Comparison of ENCODE assay signal across 9 cellular contexts in genomic region chr21:44377201-44377921, GRCh38. TPM values are rescaled to one million over a fixed set of nuclear protein-coding genes. Genes with fewer than 3 reads are reported as not detected.
A peak's percentile ranks its signal among the peaks of the same experiment; 100 is the strongest.
DNase-seq lines count a peak whose midpoint lies in the region; FAIRE-seq and TF ChIP-seq lines count a peak whose summit lies in the region.
"Had no signal": no experiment of that assay in that cellular context is flagged by ENCODE, and none has a peak within 500 bp of the region (broad histone marks: within the 10 kb centered on the region; RNA-seq: fewer than 3 reads in every experiment).

No MANE protein-coding gene starts in this region.

- intact Hi-C loops in A673 (cut with micrococcal nuclease; ENCODE audit: unreplicated experiment): no loop called here
- intact Hi-C loops in spleen (cut with DNase I; ENCODE audit: low total_unique reads): no loop called here

- no peak overlapping the region for H3K4me3 ChIP-seq in A673 (ENCODE audit: low read depth, low read length, poor library complexity, severe bottlenecking)
- H3K4me3 ChIP-seq in GM12865 (ENCODE audit: low read depth, low read length): no peak overlapping the region
- no peak overlapping the region for H3K4me3 ChIP-seq in keratinocyte (ENCODE audit: control insufficient read depth in 2 of 3, extremely low read depth in 1 of 3, insufficient read depth in 2 of 3, low read depth in 1 of 3, low read length in 3 of 3)
- H3K4me3 ChIP-seq in spleen: no peak overlapping the region

- peak overlapping the region; percentile 27 for H3K4me2 ChIP-seq in keratinocyte (ENCODE audit: control insufficient read depth, extremely low read depth, insufficient read depth, low read depth, low read length)

- BruUV-seq in A673 (replicated peaks; lab: Mats Ljungman, UMichigan): no TSS peak

- H3K27ac ChIP-seq in A673 (ENCODE audit: low read depth, low read length, poor library complexity, severe bottlenecking): no peak overlapping the region
- no peak overlapping the region for H3K27ac ChIP-seq in keratinocyte (ENCODE audit: control insufficient read depth, insufficient read depth, low read length)
- H3K27ac ChIP-seq in spleen: no peak overlapping the region

- CTCF ChIA-PET in A673 (lab: Charles Lee): no interaction called here

- H3K4me1 ChIP-seq in A673 (ENCODE audit: insufficient read depth, low read length, poor library complexity, severe bottlenecking) (no peaks in the 10 kb centered on the region), keratinocyte (ENCODE audit: control insufficient read depth, extremely low read depth, insufficient read depth, low read length) (no peaks in the 10 kb centered on the region), spleen (peaks cover 4 to 69% (median 35%) of the 10 kb centered on the region in 6 donors)

- dilution Hi-C loops in keratinocyte (cut with MboI; ENCODE audit: extremely low pct_ligation_motif_present, low sequenced_read_pairs): no loop called here

- H3K36me3 ChIP-seq in A673 (ENCODE audit: insufficient read depth, low read length, poor library complexity, severe bottlenecking) (no peaks in the 10 kb centered on the region), keratinocyte (ENCODE audit: control insufficient read depth in 2 of 2, extremely low read depth in 1 of 2, insufficient read depth in 2 of 2, low read length in 2 of 2) (no peaks in the 10 kb centered on the region), spleen (peaks cover 0 to 67% (median 19%) of the 10 kb centered on the region in 6 donors)

- H3K9me1 ChIP-seq in keratinocyte (ENCODE audit: control insufficient read depth, extremely low read depth, insufficient read depth, low read length): no peaks in the 10 kb centered on the region

- H3K9me3 ChIP-seq in A673 (ENCODE audit: low read depth, low read length, poor library complexity, severe bottlenecking): no peaks in the 10 kb centered on the region
- H3K9me3 ChIP-seq in keratinocyte (ENCODE audit: control insufficient read depth, low read depth, low read length): no peaks in the 10 kb centered on the region
- peaks cover 0 to 1% (median 0%) of the 10 kb centered on the region in 8 donors for H3K9me3 ChIP-seq in spleen

- WGBS in spleen, 5 donors: 67 to 82% (median 78%) methylated on average over 24 of the region's 24 CpGs

- POLR2A ChIA-PET in A673 (lab: Charles Lee; ENCODE audit: low non-redundant PET): no interaction called here

- no peaks in the 10 kb centered on the region for H3K79me2 ChIP-seq in keratinocyte (ENCODE audit: control insufficient read depth, insufficient read depth, low read length)

- H3K27me3 ChIP-seq in A673 (replicated peaks; ENCODE audit: insufficient read depth, low read depth, low read length, poor library complexity): no peaks in the 10 kb centered on the region
- H3K27me3 ChIP-seq in keratinocyte (ENCODE audit: control insufficient read depth, extremely low read depth, insufficient read depth, low read length): peaks cover 5% of the 10 kb centered on the region
- H3K27me3 ChIP-seq in spleen (replicated peaks in 1 of 7): no peaks in the 10 kb centered on the region

- no peak overlapping the region for H2AFZ ChIP-seq in keratinocyte (ENCODE audit: control insufficient read depth, low read length)

- FAIRE-seq in keratinocyte (lab: Jason Lieb, UNC) (no peak), RCC 7860 (lab: Jason Lieb, UNC) (no peak)

- DNase-seq in A673 (ENCODE audit: low spot score): peak; percentile 61
- DNase-seq in GM12865 (ENCODE audit: low read depth): no peak
- DNase-seq in NCI-H345 treated with DMSO at 0.1 percent for 48 hours (lab: John Stamatoyannopoulos, UW; ENCODE audit: unreplicated experiment): peak; percentile 82
- DNase-seq in keratinocyte (ENCODE audit: low read depth, low spot score): no peak
- no peak for DNase-seq in spleen
- DNase-seq in midbrain (lab: John Stamatoyannopoulos, UW): no peak
- no peak for DNase-seq in RCC 7860 (ENCODE audit: low spot score)
- no peak for DNase-seq in hepatic stellate cell (ENCODE audit: low spot score)
- DNase-seq: cortex of kidney had no signal

- TF ChIP-seq POLR2A in spleen (IDR thresholded peaks at IDR 0.05): no peak

- no peak overlapping the region for H3K9ac ChIP-seq in keratinocyte (ENCODE audit: control insufficient read depth, extremely low read depth, insufficient read depth, low read length)

- TF ChIP-seq CTCF in A673 (conservative IDR thresholded peaks at IDR 0.05; ENCODE audit: low read depth, low read length) (peak; percentile 37; the same call in 1 of the 2 replicates), GM12865 (IDR thresholded peaks at IDR 0.05; ENCODE audit: insufficient read depth, low read depth, low read length, missing control alignments) (peak; percentile 6), keratinocyte (optimal IDR thresholded peaks at IDR 0.05 in 1 of 3, IDR thresholded peaks at IDR 0.05 in 1 of 3, conservative IDR thresholded peaks at IDR 0.05 in 1 of 3; ENCODE audit: extremely low read depth in 1 of 3, insufficient read depth in 2 of 3, low read length in 3 of 3) (peak in 2 of 3 experiments; percentile 29 to 43), spleen (IDR thresholded peaks at IDR 0.05 in 8 of 11, conservative IDR thresholded peaks at IDR 0.05 in 3 of 11) (no peak)

- H4K20me1 ChIP-seq in keratinocyte (ENCODE audit: control insufficient read depth, extremely low read depth, insufficient read depth, low read length): no peaks in the 10 kb centered on the region

RNA-seq across cellular contexts. Expression of gene TRPM2, which starts 23.9 kb away (rescaled TPM):
- 0.21 TPM in 1 of 2 replicates, not detected in the other for total RNA-seq in A673 (2021)
- 0.31 to 0.60 TPM (median 0.52 TPM) in 3 replicates for polyA plus RNA-seq in keratinocyte
- not detected for polyA plus RNA-seq in keratinocyte (2011; ENCODE audit: low read depth)
- polyA plus RNA-seq in keratinocyte (2011; cell fraction: cytosol; rRNA removed): 0.32 and 0.87 TPM in 2 replicates
- 0.27 and 0.35 TPM in 2 replicates for polyA plus RNA-seq in keratinocyte (2011; cell fraction: nucleus; rRNA removed)
- 0.13 and 0.31 TPM in 2 replicates for polyA plus RNA-seq in keratinocyte (2012; ENCODE audit: low replicate concordance)
- not detected in 3 replicates for polyA minus RNA-seq in keratinocyte
- 3.8 TPM for polyA minus RNA-seq in keratinocyte (2011; cell fraction: cytosol; rRNA and poly(A)+ RNA removed)
- polyA minus RNA-seq in keratinocyte (2011; cell fraction: nucleus; rRNA and poly(A)+ RNA removed): 0.53 TPM in 1 of 2 replicates, not detected in the other
- 10 to 100 TPM; 10.4 to 35.3 (median 22.0) TPM for total RNA-seq in spleen
- polyA plus RNA-seq in spleen: 10 to 100 TPM; 20.5 to 44.1 (median 28.4) TPM

RNA-seq across cellular contexts. Expression of gene CFAP410, which starts 38.2 kb away (rescaled TPM):
- total RNA-seq in A673 (2021) (13.3 and 14.0 TPM in 2 replicates), spleen (10 to 100 TPM; 26.2 to 34.3 (median 32.3) TPM)
- polyA plus RNA-seq in keratinocyte (2.2 to 5.7 TPM (median 2.9 TPM) in 3 replicates), spleen (10 to 100 TPM; 41.5 to 79.8 (median 70.9) TPM)
- 1.3 TPM for polyA plus RNA-seq in keratinocyte (2011; ENCODE audit: low read depth)
- 1.3 and 5.7 TPM in 2 replicates for polyA plus RNA-seq in keratinocyte (2011; cell fraction: cytosol; rRNA removed)
- polyA plus RNA-seq in keratinocyte (2011; cell fraction: nucleus; rRNA removed): 8.0 and 11.9 TPM in 2 replicates
- polyA plus RNA-seq in keratinocyte (2012; ENCODE audit: low replicate concordance): 5.4 and 6.2 TPM in 2 replicates
- 1.6 to 2.9 TPM (median 2.3 TPM) in 3 replicates for polyA minus RNA-seq in keratinocyte
- 4.0 TPM for polyA minus RNA-seq in keratinocyte (2011; cell fraction: cytosol; rRNA and poly(A)+ RNA removed)
- polyA minus RNA-seq in keratinocyte (2011; cell fraction: nucleus; rRNA and poly(A)+ RNA removed): 2.4 and 3.4 TPM in 2 replicates

Comparison
In these comparisons a context has a peak if more than half of its experiments do, and no peak if none do; other contexts are left out.
1. DNase-seq: peak in A673 (single experiment) and NCI-H345 treated with DMSO at 0.1 percent for 48 hours (single experiment); none in GM12865 (single experiment), keratinocyte (single experiment), spleen (single experiment), midbrain (single experiment), RCC 7860 (single experiment) and hepatic stellate cell (single experiment).
2. CTCF ChIP-seq: peak in A673 (single experiment), GM12865 (single experiment) and keratinocyte (2 of 3); none in spleen (0 of 11).